Comparison of ENCODE assay signal across 19 cellular contexts in the genomic region with DNA sequence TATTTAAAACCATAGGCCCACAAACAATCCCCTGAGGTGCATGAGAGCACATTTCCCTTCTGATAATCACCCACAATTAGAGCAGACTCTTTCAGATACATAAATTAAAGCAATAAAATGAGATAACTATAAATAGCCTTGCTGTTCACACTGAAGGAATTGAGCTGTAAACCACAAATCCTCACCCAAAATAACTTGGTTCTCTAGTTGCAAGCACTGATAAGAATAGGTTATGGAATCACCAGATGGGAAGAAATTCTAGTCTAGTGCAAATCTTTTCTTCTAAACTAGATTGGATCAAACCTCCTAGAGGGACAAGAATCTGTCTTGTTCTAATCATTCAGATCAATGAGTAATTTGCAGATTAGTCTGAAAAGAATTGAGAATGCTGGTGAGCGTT.
DNase-seq lines count a peak whose midpoint lies in the region; ATAC-seq, FAIRE-seq and TF ChIP-seq lines count a peak whose summit lies in the region.
"Had no signal": no experiment of that assay in that cellular context is flagged by ENCODE, and none has a peak within 500 bp of the region (broad histone marks: within the 10 kb centered on the region; RNA-seq: fewer than 3 reads in every experiment).

No MANE protein-coding gene starts in this region.

- H3K9me3 ChIP-seq in transverse colon = no peaks in the 10 kb centered on the region

- TF ChIP-seq POLR2A in transverse colon (IDR thresholded peaks at IDR 0.05) = no peak

- intact Hi-C loops in transverse colon (cut with DNase I; ENCODE audit: low total_unique reads) = no loop called here

- DNase-seq in AG04449 (ENCODE audit: low read depth, low spot score) (peak; percentile 24), EH (ENCODE audit: low read depth) (peak; percentile 48), RPMI7951 (ENCODE audit: low read depth) (peak; percentile 18), fibroblast of the aortic adventitia (ENCODE audit: low read depth) (peak; percentile 64), transverse colon (no peak), RKO (ENCODE audit: low spot score) (no peak), HTR-8/SVneo (ENCODE audit: insufficient read length, low spot score) (no peak)
- DNase-seq: CD4-positive, alpha-beta memory T cell; DMS79; KBM-7; NCI-H1436; NCI-H2029 treated with DMSO at 0.1 percent for 48 hours; NCI-H510A treated with DMSO at 0.1 percent for 48 hours; SHP77 had no signal

- no peak overlapping the region for H3K27ac ChIP-seq in transverse colon

- no peak for FAIRE-seq in HTR-8/SVneo (lab: Jason Lieb, UNC)
- FAIRE-seq: GM12891 had no signal

- CTCF ChIA-PET in AG04449 (lab: Yijun Ruan, JAX) = no interaction called here

- 83% methylated on average over 1 of the region's 1 CpG; no CpG with 5 or more reads in 1 of the 2 donors for WGBS in transverse colon (ENCODE audit: low coverage in 1 of 2), 2 donors

- no peaks in the 10 kb centered on the region for H3K27me3 ChIP-seq in transverse colon

- no peaks in the 10 kb centered on the region for H3K4me1 ChIP-seq in transverse colon

- POLR2A ChIA-PET in AG04449 (lab: Yijun Ruan, JAX) = no interaction called here

- no peak overlapping the region for H3K4me3 ChIP-seq in AG04449 (ENCODE audit: low read depth, low read length)
- H3K4me3 ChIP-seq in fibroblast of the aortic adventitia (ENCODE audit: low read depth, low read length) = no peak overlapping the region
- no peak overlapping the region for H3K4me3 ChIP-seq in transverse colon
- H3K4me3 ChIP-seq: GM23338 had no signal

- TF ChIP-seq EP300 in transverse colon (IDR thresholded peaks at IDR 0.05; ENCODE audit: low read depth) = no peak

- in situ Hi-C loops in transverse colon (cut with MboI; ENCODE audit: low pct_ligation_motif_present in 1 of 4, low pct_unique_long_range_greater_than_20kb in 1 of 4, low sequenced_read_pairs in 3 of 4) = no loop called here

- H3K36me3 ChIP-seq in transverse colon = no peaks in the 10 kb centered on the region

- TF ChIP-seq CTCF in AG04449 (IDR thresholded peaks at IDR 0.05; ENCODE audit: insufficient read depth, low read length, missing control alignments) (no peak), fibroblast of the aortic adventitia (IDR thresholded peaks at IDR 0.05; ENCODE audit: insufficient read depth, low read length) (no peak), transverse colon (IDR thresholded peaks at IDR 0.05) (no peak)

- ATAC-seq in GM21737 (IDR thresholded peaks at IDR 0.05; ENCODE audit: unreplicated experiment) = no peak
- ATAC-seq: GM23338, HCT116, Panc1 had no signal

Comparison
In these comparisons a context has a peak if more than half of its experiments do, and no peak if none do; other contexts are left out.
1. DNase-seq: peak in AG04449 (single experiment), EH (single experiment), RPMI7951 (single experiment) and fibroblast of the aortic adventitia (single experiment); none in transverse colon (single experiment), RKO (single experiment) and HTR-8/SVneo (single experiment).